11 cellular contexts compared by ENCODE assay signal in genomic region chr7:47724335-47724982, GRCh38.
DNase-seq lines count a peak whose midpoint lies in the region; ATAC-seq, FAIRE-seq and TF ChIP-seq lines count a peak whose summit lies in the region.
"Had no signal": no experiment of that assay in that cellular context is flagged by ENCODE, and none has a peak within 500 bp of the region (broad histone marks: within the 10 kb centered on the region; RNA-seq: fewer than 3 reads in every experiment).

No MANE protein-coding gene starts in this region.

- no peaks in the 10 kb centered on the region for H3K9me3 Mint-ChIP-seq in nephron progenitor cell

- FAIRE-seq in bronchial epithelial cell (lab: Jason Lieb, UNC): no peak

- H3K4me3 ChIP-seq in bronchial epithelial cell (ENCODE audit: low read depth, low read length): no peak overlapping the region

- no peak for ATAC-seq in HG02973 (IDR thresholded peaks at IDR 0.05; ENCODE audit: unreplicated experiment)

- peak; percentile 86 for DNase-seq in Daoy (ENCODE audit: low read depth)
- DNase-seq in LHCN-M2 (ENCODE audit: low read depth): peak; percentile 62
- peak; percentile 68 for DNase-seq in bronchial epithelial cell (ENCODE audit: low read depth)
- DNase-seq in nephron progenitor cell: no peak
- DNase-seq in retina: no peak
- no peak for DNase-seq in mucosa of gallbladder (ENCODE audit: low spot score)
- no peak for DNase-seq in Ammon's horn (ENCODE audit: low spot score)
- DNase-seq: naive thymus-derived CD4-positive, alpha-beta T cell; NCI-H446; stimulated activated CD8-positive, alpha-beta memory T cell treated with anti-CD3 and anti-CD28 coated beads, Interleukin-4, amount 100 ng/mL, for 48 hours had no signal

- peaks cover 8% of the 10 kb centered on the region for H3K27me3 Mint-ChIP-seq in nephron progenitor cell (ENCODE audit: low read depth, poor library complexity)

- H3K4me1 Mint-ChIP-seq in nephron progenitor cell: peaks cover 72% of the 10 kb centered on the region
- H3K4me1 Mint-ChIP-seq: naive thymus-derived CD4-positive, alpha-beta T cell had no signal

- H3K27me3 ChIP-seq in bronchial epithelial cell (ENCODE audit: control insufficient read depth, insufficient read depth, low read length): no peaks in the 10 kb centered on the region

- no peak overlapping the region for H3K4me3 Mint-ChIP-seq in nephron progenitor cell
- H3K4me3 Mint-ChIP-seq: naive thymus-derived CD4-positive, alpha-beta T cell had no signal

- H3K36me3 ChIP-seq in bronchial epithelial cell (ENCODE audit: control insufficient read depth, insufficient read depth, low read length): no peaks in the 10 kb centered on the region

- no peak for TF ChIP-seq CTCF in bronchial epithelial cell (IDR thresholded peaks at IDR 0.05; ENCODE audit: insufficient read depth, low read length, severe bottlenecking)
- TF ChIP-seq CTCF in nephron progenitor cell (IDR thresholded peaks at IDR 0.05): no peak

- peak overlapping the region; percentile 57 for H3K27ac Mint-ChIP-seq in nephron progenitor cell
- H3K27ac Mint-ChIP-seq: naive thymus-derived CD4-positive, alpha-beta T cell had no signal

- H3K36me3 Mint-ChIP-seq in nephron progenitor cell (ENCODE audit: low read depth): no peaks in the 10 kb centered on the region
- H3K36me3 Mint-ChIP-seq: naive thymus-derived CD4-positive, alpha-beta T cell had no signal

Comparison
In these comparisons a context has a peak if more than half of its experiments do, and no peak if none do; other contexts are left out.
1. DNase-seq: peak in Daoy (single experiment), LHCN-M2 (single experiment) and bronchial epithelial cell (single experiment); none in nephron progenitor cell (single experiment), retina (single experiment), mucosa of gallbladder (single experiment) and Ammon's horn (single experiment).